1 cellular context compared by ENCODE assay signal in the genomic region with DNA sequence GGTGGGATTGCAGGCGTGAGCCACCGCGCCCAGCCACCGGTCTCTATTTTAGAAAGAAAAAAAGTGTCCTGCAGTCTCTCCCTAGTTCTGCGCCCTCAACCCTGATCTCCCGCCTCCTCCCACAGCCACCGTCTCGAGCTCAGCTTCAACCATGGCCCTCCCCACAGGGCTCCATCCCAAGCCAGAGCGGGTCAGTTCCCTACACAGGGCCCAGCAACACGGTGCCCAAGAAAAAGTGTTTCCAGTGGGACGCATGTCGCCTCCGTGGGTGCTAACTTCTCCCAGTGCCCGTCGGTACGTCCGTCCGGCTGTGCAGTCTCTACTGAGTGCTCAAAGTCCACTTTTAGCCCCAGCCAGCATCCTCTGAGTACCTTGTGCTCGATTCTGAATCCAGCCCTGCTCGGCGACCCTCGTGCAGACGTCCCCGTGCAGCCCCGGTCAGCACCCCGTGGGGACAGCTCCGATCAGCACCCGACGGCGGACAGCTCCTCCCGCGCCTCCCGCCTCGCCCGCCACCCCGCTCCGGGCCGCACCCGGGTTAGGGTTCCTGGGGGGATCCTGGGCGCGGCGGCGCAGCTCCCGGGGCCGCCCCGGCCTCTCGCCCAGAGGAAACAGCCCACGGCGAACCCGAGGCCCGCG.
TF ChIP-seq lines count a peak whose summit lies in the region.

No MANE protein-coding gene starts in this region.

TF ChIP-seq in HepG2, 621 proteins besides CTCF, POLR2A, EP300 and RAD21 (continued from another document and continues in another):
- TF ChIP-seq, protein P1, sequence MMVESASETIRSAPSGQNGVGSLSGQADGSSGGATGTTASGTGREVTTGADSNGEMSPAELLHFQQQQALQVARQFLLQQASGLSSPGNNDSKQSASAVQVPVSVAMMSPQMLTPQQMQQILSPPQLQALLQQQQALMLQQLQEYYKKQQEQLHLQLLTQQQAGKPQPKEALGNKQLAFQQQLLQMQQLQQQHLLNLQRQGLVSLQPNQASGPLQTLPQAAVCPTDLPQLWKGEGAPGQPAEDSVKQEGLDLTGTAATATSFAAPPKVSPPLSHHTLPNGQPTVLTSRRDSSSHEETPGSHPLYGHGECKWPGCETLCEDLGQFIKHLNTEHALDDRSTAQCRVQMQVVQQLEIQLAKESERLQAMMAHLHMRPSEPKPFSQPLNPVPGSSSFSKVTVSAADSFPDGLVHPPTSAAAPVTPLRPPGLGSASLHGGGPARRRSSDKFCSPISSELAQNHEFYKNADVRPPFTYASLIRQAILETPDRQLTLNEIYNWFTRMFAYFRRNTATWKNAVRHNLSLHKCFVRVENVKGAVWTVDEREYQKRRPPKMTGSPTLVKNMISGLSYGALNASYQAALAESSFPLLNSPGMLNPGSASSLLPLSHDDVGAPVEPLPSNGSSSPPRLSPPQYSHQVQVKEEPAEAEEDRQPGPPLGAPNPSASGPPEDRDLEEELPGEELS (CRISPR knock-in tag; IDR thresholded peaks at IDR 0.05) = peak; percentile 76
- TF ChIP-seq, protein P2, sequence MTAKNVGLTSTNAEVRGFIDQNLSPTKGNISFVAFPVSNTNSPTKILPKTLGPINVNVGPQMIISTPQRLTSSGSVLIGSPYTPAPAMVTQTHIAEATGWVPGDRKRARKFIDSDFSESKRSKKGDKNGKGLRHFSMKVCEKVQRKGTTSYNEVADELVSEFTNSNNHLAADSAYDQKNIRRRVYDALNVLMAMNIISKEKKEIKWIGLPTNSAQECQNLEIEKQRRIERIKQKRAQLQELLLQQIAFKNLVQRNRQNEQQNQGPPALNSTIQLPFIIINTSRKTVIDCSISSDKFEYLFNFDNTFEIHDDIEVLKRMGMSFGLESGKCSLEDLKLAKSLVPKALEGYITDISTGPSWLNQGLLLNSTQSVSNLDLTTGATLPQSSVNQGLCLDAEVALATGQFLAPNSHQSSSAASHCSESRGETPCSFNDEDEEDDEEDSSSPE (CRISPR knock-in tag; IDR thresholded peaks at IDR 0.05) = peak; percentile 69; the same call in 1 of the 2 replicates
- TF ChIP-seq, protein P3, sequence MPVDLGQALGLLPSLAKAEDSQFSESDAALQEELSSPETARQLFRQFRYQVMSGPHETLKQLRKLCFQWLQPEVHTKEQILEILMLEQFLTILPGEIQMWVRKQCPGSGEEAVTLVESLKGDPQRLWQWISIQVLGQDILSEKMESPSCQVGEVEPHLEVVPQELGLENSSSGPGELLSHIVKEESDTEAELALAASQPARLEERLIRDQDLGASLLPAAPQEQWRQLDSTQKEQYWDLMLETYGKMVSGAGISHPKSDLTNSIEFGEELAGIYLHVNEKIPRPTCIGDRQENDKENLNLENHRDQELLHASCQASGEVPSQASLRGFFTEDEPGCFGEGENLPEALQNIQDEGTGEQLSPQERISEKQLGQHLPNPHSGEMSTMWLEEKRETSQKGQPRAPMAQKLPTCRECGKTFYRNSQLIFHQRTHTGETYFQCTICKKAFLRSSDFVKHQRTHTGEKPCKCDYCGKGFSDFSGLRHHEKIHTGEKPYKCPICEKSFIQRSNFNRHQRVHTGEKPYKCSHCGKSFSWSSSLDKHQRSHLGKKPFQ (CRISPR knock-in tag; IDR thresholded peaks at IDR 0.05; ENCODE audit: insufficient replicate concordance) = peak; percentile 92
- TF ChIP-seq HES4 (CRISPR knock-in tag; IDR thresholded peaks at IDR 0.05; ENCODE audit: borderline replicate concordance) (peak; percentile 100), ZNF772 (CRISPR knock-in tag; IDR thresholded peaks at IDR 0.05) (peak; percentile 99), ZBTB46 (CRISPR knock-in tag; IDR thresholded peaks at IDR 0.05; ENCODE audit: borderline replicate concordance) (no peak), ZBTB38 (CRISPR knock-in tag; IDR thresholded peaks at IDR 0.05) (peak; percentile 94), NFIC (IDR thresholded peaks at IDR 0.05; ENCODE audit: low read length) (no peak), TBX3 (IDR thresholded peaks at IDR 0.05; ENCODE audit: borderline replicate concordance) (no peak), KLF6 (CRISPR knock-in tag; IDR thresholded peaks at IDR 0.05) (peak; percentile 100), JARID2 (CRISPR knock-in tag; IDR thresholded peaks at IDR 0.05; ENCODE audit: insufficient replicate concordance) (peak; percentile 98), SAP130 (CRISPR knock-in tag; IDR thresholded peaks at IDR 0.05; ENCODE audit: low read depth) (peak; percentile 100), HDAC2 (CRISPR knock-in tag; IDR thresholded peaks at IDR 0.05) (peak; percentile 94), HCFC1 (IDR thresholded peaks at IDR 0.05; ENCODE audit: low read depth, low read length) (no peak), ZNF235 (CRISPR knock-in tag; IDR thresholded peaks at IDR 0.05; ENCODE audit: borderline replicate concordance) (peak; percentile 98), ZNF761 (CRISPR knock-in tag; conservative IDR thresholded peaks at IDR 0.05) (peak; percentile 88), ZBTB34 (CRISPR knock-in tag; IDR thresholded peaks at IDR 0.05) (0 out of 2 replicates have a peak, but pooled peaks have one; percentile 24), ATF1 (CRISPR knock-in tag; IDR thresholded peaks at IDR 0.05) (no peak), ZNF788 (CRISPR knock-in tag; IDR thresholded peaks at IDR 0.05; ENCODE audit: borderline replicate concordance) (peak; percentile 80), KDM3A (CRISPR knock-in tag; IDR thresholded peaks at IDR 0.05; ENCODE audit: low read depth) (peak; percentile 96), ARHGAP35 (CRISPR knock-in tag; IDR thresholded peaks at IDR 0.05; ENCODE audit: borderline replicate concordance) (peak; percentile 99), PHF8 (CRISPR knock-in tag; IDR thresholded peaks at IDR 0.05) (peak; percentile 61), ZSCAN29 (CRISPR knock-in tag; conservative IDR thresholded peaks at IDR 0.05) (no peak), REPIN1 (CRISPR knock-in tag; IDR thresholded peaks at IDR 0.05; ENCODE audit: borderline replicate concordance, low read depth) (peak; percentile 77; the same call in 1 of the 2 replicates), NFE2L2 (IDR thresholded peaks at IDR 0.05; ENCODE audit: low read length) (no peak), HNF4A (CRISPR knock-in tag; IDR thresholded peaks at IDR 0.05) (peak; percentile 31), MBNL3 (CRISPR knock-in tag; conservative IDR thresholded peaks at IDR 0.05) (no peak), ZNF234 (CRISPR knock-in tag; conservative IDR thresholded peaks at IDR 0.05) (peak; percentile 86; the same call in 1 of the 2 replicates), EZH2 (conservative IDR thresholded peaks at IDR 0.05; ENCODE audit: low read depth, low read length) (no peak), SMAD9 (CRISPR knock-in tag; IDR thresholded peaks at IDR 0.05) (peak; percentile 99), ZNF430 (CRISPR knock-in tag; IDR thresholded peaks at IDR 0.05) (peak; percentile 100), SIN3B (IDR thresholded peaks at IDR 0.05; ENCODE audit: low read length) (peak; percentile 56), TAF1 (CRISPR knock-in tag; IDR thresholded peaks at IDR 0.05) (peak; percentile 70), ZBTB3 (CRISPR knock-in tag; IDR thresholded peaks at IDR 0.05; ENCODE audit: borderline replicate concordance, low read depth) (peak; percentile 67; the same call in 1 of the 2 replicates), ZNF570 (CRISPR knock-in tag; IDR thresholded peaks at IDR 0.05; ENCODE audit: borderline replicate concordance) (peak; percentile 81), RAD51 (IDR thresholded peaks at IDR 0.05; ENCODE audit: borderline replicate concordance) (no peak), ZBTB33 (CRISPR knock-in tag; IDR thresholded peaks at IDR 0.05) (peak; percentile 69; the same call in 1 of the 2 replicates), AKAP8 (CRISPR knock-in tag; IDR thresholded peaks at IDR 0.05) (peak; percentile 85)
- TF ChIP-seq, protein P4, sequence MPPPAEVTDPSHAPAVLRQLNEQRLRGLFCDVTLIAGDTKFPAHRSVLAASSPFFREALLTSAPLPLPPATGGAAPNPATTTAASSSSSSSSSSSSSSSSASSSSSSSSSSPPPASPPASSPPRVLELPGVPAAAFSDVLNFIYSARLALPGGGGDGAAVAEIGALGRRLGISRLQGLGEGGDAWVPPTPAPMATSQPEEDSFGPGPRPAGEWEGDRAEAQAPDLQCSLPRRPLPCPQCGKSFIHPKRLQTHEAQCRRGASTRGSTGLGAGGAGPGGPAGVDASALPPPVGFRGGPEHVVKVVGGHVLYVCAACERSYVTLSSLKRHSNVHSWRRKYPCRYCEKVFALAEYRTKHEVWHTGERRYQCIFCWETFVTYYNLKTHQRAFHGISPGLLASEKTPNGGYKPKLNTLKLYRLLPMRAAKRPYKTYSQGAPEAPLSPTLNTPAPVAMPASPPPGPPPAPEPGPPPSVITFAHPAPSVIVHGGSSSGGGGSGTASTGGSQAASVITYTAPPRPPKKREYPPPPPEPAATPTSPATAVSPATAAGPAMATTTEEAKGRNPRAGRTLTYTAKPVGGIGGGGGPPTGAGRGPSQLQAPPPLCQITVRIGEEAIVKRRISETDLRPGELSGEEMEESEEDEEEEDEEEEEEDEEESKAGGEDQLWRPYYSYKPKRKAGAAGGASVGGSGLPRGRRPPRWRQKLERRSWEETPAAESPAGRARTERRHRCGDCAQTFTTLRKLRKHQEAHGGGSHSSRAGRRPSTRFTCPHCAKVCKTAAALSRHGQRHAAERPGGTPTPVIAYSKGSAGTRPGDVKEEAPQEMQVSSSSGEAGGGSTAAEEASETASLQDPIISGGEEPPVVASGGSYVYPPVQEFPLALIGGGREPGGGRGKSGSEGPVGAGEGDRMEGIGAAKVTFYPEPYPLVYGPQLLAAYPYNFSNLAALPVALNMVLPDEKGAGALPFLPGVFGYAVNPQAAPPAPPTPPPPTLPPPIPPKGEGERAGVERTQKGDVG (CRISPR knock-in tag; IDR thresholded peaks at IDR 0.05; ENCODE audit: borderline replicate concordance) = peak; percentile 91; the same call in 1 of the 2 replicates
- TF ChIP-seq, protein P5, sequence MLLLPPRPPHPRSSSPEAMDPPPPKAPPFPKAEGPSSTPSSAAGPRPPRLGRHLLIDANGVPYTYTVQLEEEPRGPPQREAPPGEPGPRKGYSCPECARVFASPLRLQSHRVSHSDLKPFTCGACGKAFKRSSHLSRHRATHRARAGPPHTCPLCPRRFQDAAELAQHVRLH (CRISPR knock-in tag; IDR thresholded peaks at IDR 0.05; ENCODE audit: borderline replicate concordance, low read depth) = peak; percentile 99
- TF ChIP-seq, protein P6, sequence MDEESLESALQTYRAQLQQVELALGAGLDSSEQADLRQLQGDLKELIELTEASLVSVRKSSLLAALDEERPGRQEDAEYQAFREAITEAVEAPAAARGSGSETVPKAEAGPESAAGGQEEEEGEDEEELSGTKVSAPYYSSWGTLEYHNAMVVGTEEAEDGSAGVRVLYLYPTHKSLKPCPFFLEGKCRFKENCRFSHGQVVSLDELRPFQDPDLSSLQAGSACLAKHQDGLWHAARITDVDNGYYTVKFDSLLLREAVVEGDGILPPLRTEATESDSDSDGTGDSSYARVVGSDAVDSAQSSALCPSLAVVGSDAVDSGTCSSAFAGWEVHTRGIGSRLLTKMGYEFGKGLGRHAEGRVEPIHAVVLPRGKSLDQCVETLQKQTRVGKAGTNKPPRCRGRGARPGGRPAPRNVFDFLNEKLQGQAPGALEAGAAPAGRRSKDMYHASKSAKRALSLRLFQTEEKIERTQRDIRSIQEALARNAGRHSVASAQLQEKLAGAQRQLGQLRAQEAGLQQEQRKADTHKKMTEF (CRISPR knock-in tag; IDR thresholded peaks at IDR 0.05) = peak; percentile 89; the same call in 1 of the 2 replicates
- TF ChIP-seq, protein P7, sequence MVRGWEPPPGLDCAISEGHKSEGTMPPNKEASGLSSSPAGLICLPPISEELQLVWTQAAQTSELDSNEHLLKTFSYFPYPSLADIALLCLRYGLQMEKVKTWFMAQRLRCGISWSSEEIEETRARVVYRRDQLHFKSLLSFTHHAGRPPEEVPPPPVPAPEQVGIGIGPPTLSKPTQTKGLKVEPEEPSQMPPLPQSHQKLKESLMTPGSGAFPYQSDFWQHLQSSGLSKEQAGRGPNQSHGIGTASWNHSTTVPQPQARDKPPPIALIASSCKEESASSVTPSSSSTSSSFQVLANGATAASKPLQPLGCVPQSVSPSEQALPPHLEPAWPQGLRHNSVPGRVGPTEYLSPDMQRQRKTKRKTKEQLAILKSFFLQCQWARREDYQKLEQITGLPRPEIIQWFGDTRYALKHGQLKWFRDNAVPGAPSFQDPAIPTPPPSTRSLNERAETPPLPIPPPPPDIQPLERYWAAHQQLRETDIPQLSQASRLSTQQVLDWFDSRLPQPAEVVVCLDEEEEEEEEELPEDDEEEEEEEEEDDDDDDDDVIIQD (CRISPR knock-in tag; IDR thresholded peaks at IDR 0.05; ENCODE audit: low read depth) = peak; percentile 78
- TF ChIP-seq, protein P8, sequence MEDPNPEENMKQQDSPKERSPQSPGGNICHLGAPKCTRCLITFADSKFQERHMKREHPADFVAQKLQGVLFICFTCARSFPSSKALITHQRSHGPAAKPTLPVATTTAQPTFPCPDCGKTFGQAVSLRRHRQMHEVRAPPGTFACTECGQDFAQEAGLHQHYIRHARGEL (CRISPR knock-in tag; IDR thresholded peaks at IDR 0.05) = no peak
